Comparison of ENCODE assay signal across 8 cellular contexts in the genomic region with DNA sequence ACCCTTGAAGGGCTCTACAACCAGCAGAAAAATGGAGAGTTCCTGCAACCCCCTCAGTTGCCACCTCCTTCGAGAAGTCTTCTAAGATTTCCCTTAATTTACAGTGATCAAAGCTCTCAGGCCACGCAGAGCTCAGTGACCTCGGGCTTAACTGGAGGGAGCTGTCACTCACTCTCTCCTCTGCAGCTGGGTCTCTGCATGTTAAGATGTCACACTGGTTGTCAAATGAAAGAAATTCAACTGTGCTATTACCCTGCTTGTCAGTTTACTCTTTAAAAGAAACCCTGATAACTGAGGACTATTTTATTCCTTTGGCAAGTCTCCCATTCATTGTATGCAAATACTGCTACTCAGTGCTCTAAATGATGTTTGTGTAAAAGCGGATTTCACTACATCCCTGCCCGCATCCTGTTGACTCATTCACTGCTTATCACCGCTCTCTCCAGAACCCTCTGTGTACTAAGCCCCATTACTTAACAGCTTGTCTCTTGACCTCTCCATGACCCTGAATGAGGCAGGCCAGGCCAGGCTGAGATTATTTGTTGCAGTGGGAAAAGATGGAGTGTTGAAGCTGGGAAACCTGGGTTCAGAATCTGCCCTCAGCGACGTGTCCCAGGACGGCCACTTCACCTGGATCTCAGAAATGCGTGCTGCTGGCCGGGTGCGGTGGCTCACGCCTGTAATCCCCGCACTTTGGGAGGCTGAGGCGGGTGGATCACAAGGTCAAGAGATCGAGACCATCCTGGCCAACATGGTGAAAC. TPM values are rescaled to one million over a fixed set of nuclear protein-coding genes. Genes with fewer than 3 reads are reported as not detected.
A peak's percentile ranks its signal among the peaks of the same experiment; 100 is the strongest.
DNase-seq lines count a peak whose midpoint lies in the region; ATAC-seq and TF ChIP-seq lines count a peak whose summit lies in the region.

No MANE protein-coding gene starts in this region.

- H3K18ac ChIP-seq in mesenchymal stem cell (ENCODE audit: low read depth in 1 of 2, low read length in 2 of 2): no peak overlapping the region

- no peak overlapping the region for H2BK120ac ChIP-seq in mesenchymal stem cell (ENCODE audit: low read depth, low read length)

- peaks cover 56% of the 10 kb centered on the region for H3K4me1 Mint-ChIP-seq in central memory CD8-positive, alpha-beta T cell

- no peaks in the 10 kb centered on the region for H3K9me3 Mint-ChIP-seq in central memory CD8-positive, alpha-beta T cell

- H3K4me2 ChIP-seq in mesenchymal stem cell (ENCODE audit: low read length, poor library complexity, severe bottlenecking): no peak overlapping the region

- H4K8ac ChIP-seq in mesenchymal stem cell (ENCODE audit: low read length): no peak overlapping the region

- H3K27me3 ChIP-seq in WERI-Rb-1 (ENCODE audit: insufficient read depth, low read depth, severe bottlenecking) (peaks cover 3% of the 10 kb centered on the region), mesenchymal stem cell (ENCODE audit: control insufficient read depth in 1 of 2, insufficient read depth in 1 of 2, low read length in 2 of 2) (no peaks in the 10 kb centered on the region)

- H3K27ac ChIP-seq in WERI-Rb-1 (no peak overlapping the region), mesenchymal stem cell (ENCODE audit: low read length, poor library complexity, severe bottlenecking) (no peak overlapping the region)

- H3K4me3 Mint-ChIP-seq in central memory CD8-positive, alpha-beta T cell: peak overlapping the region; percentile 68

- TF ChIP-seq CTCF in WERI-Rb-1 (IDR thresholded peaks at IDR 0.05; ENCODE audit: low read depth, low read length) (no peak), GM10248 (IDR thresholded peaks at IDR 0.05; ENCODE audit: control extremely low read depth, extremely low read depth, low read depth, missing control alignments) (no peak)

- H3K23ac ChIP-seq in mesenchymal stem cell (ENCODE audit: low read length in 2 of 2): no peak overlapping the region

- POLR2A ChIA-PET in GM10248 (lab: Yijun Ruan, JAX): no interaction called here

- H3K9ac ChIP-seq in mesenchymal stem cell (ENCODE audit: low read length): no peak overlapping the region

- H3K4ac ChIP-seq in mesenchymal stem cell (ENCODE audit: low read depth in 1 of 2, low read length in 2 of 2): no peak overlapping the region

- H3K4me3 ChIP-seq in WERI-Rb-1 (ENCODE audit: low read depth, low read length): no peak overlapping the region
- no peak overlapping the region for H3K4me3 ChIP-seq in mesenchymal stem cell (ENCODE audit: insufficient read depth in 1 of 2, low read depth in 1 of 2, low read length in 2 of 2)

- no peaks in the 10 kb centered on the region for H3K27me3 Mint-ChIP-seq in central memory CD8-positive, alpha-beta T cell

- peaks cover 9% of the 10 kb centered on the region for H3K4me1 ChIP-seq in mesenchymal stem cell (ENCODE audit: control insufficient read depth, insufficient read depth, low read depth, low read length)

- WGBS in mesenchymal stem cell: 28% methylated on average over 13 of the region's 16 CpGs

- H2AK5ac ChIP-seq in mesenchymal stem cell (ENCODE audit: low read length, severe bottlenecking): no peak overlapping the region

- no peak overlapping the region for H2AFZ ChIP-seq in mesenchymal stem cell (ENCODE audit: low read depth, low read length)

- H3K27ac Mint-ChIP-seq in central memory CD8-positive, alpha-beta T cell (ENCODE audit: low read depth): peak overlapping the region; percentile 89

- H2BK5ac ChIP-seq in mesenchymal stem cell (ENCODE audit: low read depth, low read length, poor library complexity, severe bottlenecking): no peak overlapping the region

- H3K9me3 ChIP-seq in WERI-Rb-1 (ENCODE audit: severe bottlenecking) (no peaks in the 10 kb centered on the region), mesenchymal stem cell (ENCODE audit: control insufficient read depth, low read length) (no peaks in the 10 kb centered on the region)

- H3K36me3 ChIP-seq in WERI-Rb-1: no peaks in the 10 kb centered on the region
- no peaks in the 10 kb centered on the region for H3K36me3 ChIP-seq in mesenchymal stem cell (ENCODE audit: control insufficient read depth in 1 of 2, insufficient read depth in 2 of 2, low read depth in 1 of 2, low read length in 2 of 2)

- ATAC-seq in central memory CD8-positive, alpha-beta T cell (replicated peaks; ENCODE audit: extremely low read depth, poor library complexity, severe bottlenecking): peak; percentile 99
- no peak for ATAC-seq in GM21576 (IDR thresholded peaks at IDR 0.05; ENCODE audit: unreplicated experiment)

- H3K36me3 Mint-ChIP-seq in central memory CD8-positive, alpha-beta T cell (ENCODE audit: insufficient read depth): no peaks in the 10 kb centered on the region

- DNase-seq in GM04503 (ENCODE audit: low read depth) (peak; percentile 94), LHCN-M2 (ENCODE audit: low read depth) (peak; percentile 99), WERI-Rb-1 (peak; percentile 79), mesenchymal stem cell (peak; percentile 97), stromal cell of bone marrow (ENCODE audit: low read depth) (peak; percentile 88), GM10248 (ENCODE audit: extremely low spot score) (no peak)
- DNase-seq in central memory CD8-positive, alpha-beta T cell (ENCODE audit: low spot score in 2 of 2): peak in 1 of 2 donors; percentile 65

- no peak overlapping the region for H4K91ac ChIP-seq in mesenchymal stem cell (ENCODE audit: low read length)

- H2BK15ac ChIP-seq in mesenchymal stem cell (ENCODE audit: low read depth, poor library complexity, severe bottlenecking): no peak overlapping the region

- no peak overlapping the region for H3K14ac ChIP-seq in mesenchymal stem cell (ENCODE audit: low read length in 2 of 2)

- H2BK12ac ChIP-seq in mesenchymal stem cell (ENCODE audit: low read length in 2 of 2): no peak overlapping the region

- no peaks in the 10 kb centered on the region for H3K79me1 ChIP-seq in mesenchymal stem cell (replicated peaks; ENCODE audit: low read length, poor library complexity, severe bottlenecking)

- CTCF ChIA-PET in GM10248 (lab: Yijun Ruan, JAX): interaction anchor here (5.2 kb wide), 1 partner anchor 15 kb away, joined by 33 read pairs; the partner anchor contains the start of gene DHRS3

RNA-seq across cellular contexts. Expression of gene DHRS3, which starts 13.7 kb away (rescaled TPM):
- total RNA-seq in LHCN-M2 (2014; rRNA removed): 1.4 and 1.6 TPM in 2 replicates
- polyA plus RNA-seq in LHCN-M2 (2012): 2.3 TPM
- polyA plus RNA-seq in mesenchymal stem cell (2013, experiment 1 of 2): 0.30 TPM
- polyA plus RNA-seq in mesenchymal stem cell (2013, experiment 2 of 2): 0.34 TPM

RNA-seq across cellular contexts. Expression of gene AADACL4, which starts 39.6 kb away (rescaled TPM):
- total RNA-seq in LHCN-M2 (2014; rRNA removed): not detected in 2 replicates
- not detected for polyA plus RNA-seq in LHCN-M2 (2012)
- not detected for polyA plus RNA-seq in mesenchymal stem cell (2013, experiment 1 of 2)
- polyA plus RNA-seq in mesenchymal stem cell (2013, experiment 2 of 2): not detected
